1 cellular context compared by ENCODE assay signal in genomic region chr2:66430906-66431619, GRCh38.
TF ChIP-seq lines count a peak whose summit lies in the region.

No MANE protein-coding gene starts in this region.

TF ChIP-seq in H1, 55 proteins besides CTCF, POLR2A, EP300 and RAD21:
- TF ChIP-seq SUZ12 (IDR thresholded peaks at IDR 0.05; ENCODE audit: low read length) (peak; percentile 5; the same call in 1 of the 2 replicates), CBX8 (IDR thresholded peaks at IDR 0.05; ENCODE audit: borderline replicate concordance, low read depth, low read length) (no peak)
